In genomic region chr14:26596722-26597030, GRCh38 we compare ENCODE assay signal across 8 cellular contexts. TPM values are rescaled to one million over a fixed set of nuclear protein-coding genes. Genes with fewer than 3 reads are reported as not detected.
DNase-seq lines count a peak whose midpoint lies in the region; ATAC-seq and TF ChIP-seq lines count a peak whose summit lies in the region.

No MANE protein-coding gene starts in this region.

- no peaks in the 10 kb centered on the region for H3K79me1 ChIP-seq in H9 (ENCODE audit: insufficient read depth, low read depth, low read length, poor library complexity, severe bottlenecking)

- peak overlapping the region; percentile 33 for H3K9ac ChIP-seq in H9 (ENCODE audit: extremely low read depth, insufficient read length, low read length)

- no peaks in the 10 kb centered on the region for H3K4me1 ChIP-seq in H9 (ENCODE audit: insufficient read depth, low read length)

- DNase-seq in H9 (peak; percentile 25), SK-N-DZ (ENCODE audit: low spot score) (peak; percentile 35), left ventricle myocardium superior (peak; percentile 21), sciatic nerve (ENCODE audit: low spot score) (peak; percentile 61), midbrain (lab: John Stamatoyannopoulos, UW) (no peak), COLO829 (ENCODE audit: low spot score) (no peak)

- H3K9me3 Mint-ChIP-seq in H9, result no peaks in the 10 kb centered on the region; a peak in 2 of 5 replicates

- H3K9me3 ChIP-seq in H9 (ENCODE audit: control insufficient read depth, low read depth, low read length), result no peaks in the 10 kb centered on the region

- H4K20me1 ChIP-seq in H9 (ENCODE audit: control insufficient read depth, insufficient read depth, insufficient read length), result no peaks in the 10 kb centered on the region

- H2BK15ac ChIP-seq in H9 (ENCODE audit: low read depth, low read length), result no peak overlapping the region

- ATAC-seq in left ventricle myocardium superior, result no peak
- ATAC-seq in sciatic nerve, result no peak
- ATAC-seq in HG03432 (IDR thresholded peaks at IDR 0.05; ENCODE audit: unreplicated experiment), result no peak
- no peak for ATAC-seq in HG02678 (IDR thresholded peaks at IDR 0.05; ENCODE audit: unreplicated experiment)

- H3K23ac ChIP-seq in H9 (ENCODE audit: insufficient read length, low read depth, low read length), result no peak overlapping the region

- H3K79me2 ChIP-seq in H9 (ENCODE audit: insufficient read depth, low read length), result no peaks in the 10 kb centered on the region

- intact Hi-C loops in left ventricle myocardium superior (cut with micrococcal nuclease) (no loop called here), sciatic nerve (cut with DNase I) (no loop called here)

- no peak overlapping the region for H3K56ac ChIP-seq in H9 (ENCODE audit: insufficient read length, low read depth, low read length)

- H3K27me3 ChIP-seq in H9 (ENCODE audit: insufficient read depth, low read length), result no peaks in the 10 kb centered on the region

- peak overlapping the region; percentile 73; the same call in 1 of the 2 replicates for H3K14ac ChIP-seq in H9 (ENCODE audit: insufficient read depth, low read length)

- H3K4ac ChIP-seq in H9 (ENCODE audit: low read depth, low read length), result no peak overlapping the region

- no peak overlapping the region for H2BK5ac ChIP-seq in H9 (ENCODE audit: insufficient read length, low read length)

- H4K91ac ChIP-seq in H9 (ENCODE audit: insufficient read length, low read depth, low read length), result no peak overlapping the region

- peak overlapping the region; percentile 3 for H2AFZ ChIP-seq in H9 (ENCODE audit: low read length)

- peak overlapping the region; percentile 76 for H3K4me2 ChIP-seq in H9 (ENCODE audit: insufficient read depth, insufficient read length, low read length)

- H3K23me2 ChIP-seq in H9 (ENCODE audit: insufficient read length, low read depth, low read length, poor library complexity, severe bottlenecking), result peaks cover 10% of the 10 kb centered on the region

- H3K4me1 Mint-ChIP-seq in H9, result peaks cover 29 to 34% of the 10 kb centered on the region in 2 experiments

- no peak overlapping the region for H2BK120ac ChIP-seq in H9 (ENCODE audit: low read depth, low read length, poor library complexity, severe bottlenecking)

- H3K4me3 Mint-ChIP-seq in H9, result peak overlapping the region; percentile 97 to 99

- no peak overlapping the region for H2BK20ac ChIP-seq in H9 (ENCODE audit: low read depth, low read length, poor library complexity, severe bottlenecking)

- H3K27ac Mint-ChIP-seq in H9, result peak overlapping the region; percentile 86 to 99 (median 98); a peak in 6 of 7 replicates

- H3K36me3 Mint-ChIP-seq in H9 (ENCODE audit: insufficient read depth in 1 of 3, low read depth in 3 of 3), result peaks cover 0 to 7% (median 2%) of the 10 kb centered on the region in 3 experiments; a peak in 1 of 7 replicates

- no peak overlapping the region for H2BK12ac ChIP-seq in H9 (ENCODE audit: insufficient read length, low read depth, low read length)

- H3T11ph ChIP-seq in H9 (ENCODE audit: low read length), result no peak overlapping the region

- no peak overlapping the region for H3K27ac ChIP-seq in H9 (ENCODE audit: insufficient read length, low read depth, low read length)

- no peak overlapping the region for H2AK5ac ChIP-seq in H9 (ENCODE audit: insufficient read length, low read length)

- no peak overlapping the region for H4K8ac ChIP-seq in H9 (replicated peaks; ENCODE audit: insufficient read length, low read depth, low read length)

- TF ChIP-seq CTCF in H9 (conservative IDR thresholded peaks at IDR 0.05), result no peak

- peaks cover 10% of the 10 kb centered on the region for H3K27me3 Mint-ChIP-seq in H9 (ENCODE audit: low read depth)

- WGBS in H9 (ENCODE audit: extremely low coverage, insufficient read length, low lambda C conversion rate), result no CpG with 5 or more reads among the region's 13 CpGs

- no peak overlapping the region for H4K5ac ChIP-seq in H9 (ENCODE audit: insufficient read length, low read depth, low read length)

- H3K18ac ChIP-seq in H9 (ENCODE audit: insufficient read length, low read depth, low read length), result peak overlapping the region; percentile 84

RNA-seq across cellular contexts. Expression of gene NOVA1, which starts 1.2 kb away (rescaled TPM):
- 11.4 and 13.8 TPM in 2 replicates for total RNA-seq in H9 (2021)
- polyA plus RNA-seq in SK-N-DZ (2014; cell fraction: cytosol; rRNA removed), result 5.0 and 5.1 TPM in 2 replicates
- polyA plus RNA-seq in SK-N-DZ (2014; cell fraction: nucleus; rRNA removed), result 5.0 and 9.1 TPM in 2 replicates
- total RNA-seq in left ventricle myocardium superior, result 1.9 TPM
- total RNA-seq in sciatic nerve, result 40.5 TPM

Comparison
In these comparisons a context has a peak if more than half of its experiments do, and no peak if none do; other contexts are left out.
1. DNase-seq: peak in H9 (single experiment), SK-N-DZ (single experiment), left ventricle myocardium superior (single experiment) and sciatic nerve (single experiment); none in midbrain (single experiment) and COLO829 (single experiment).